Comparison of ENCODE assay signal across 1 cellular context in genomic region chr1:241985787-241986186, GRCh38.
TF ChIP-seq lines count a peak whose summit lies in the region.

No MANE protein-coding gene starts in this region.

TF ChIP-seq in HCT116, 20 proteins besides CTCF, POLR2A, EP300 and RAD21 (continued from another document):
- TF ChIP-seq REST (IDR thresholded peaks at IDR 0.05; ENCODE audit: low read depth) = no peak
- no peak for TF ChIP-seq FOSL1 (IDR thresholded peaks at IDR 0.05; ENCODE audit: low read depth)
- TF ChIP-seq EZH2phosphoT487 (IDR thresholded peaks at IDR 0.05; ENCODE audit: borderline replicate concordance) = no peak
- no peak for TF ChIP-seq EGR1 (IDR thresholded peaks at IDR 0.05; ENCODE audit: low read depth)
- TF ChIP-seq SIN3A (IDR thresholded peaks at IDR 0.05; ENCODE audit: low read depth) = no peak
